Comparison of ENCODE assay signal across 13 cellular contexts in genomic region chr7:97004237-97004930, GRCh38. TPM values are rescaled to one million over a fixed set of nuclear protein-coding genes. Genes with fewer than 3 reads are reported as not detected.
A peak's percentile ranks its signal among the peaks of the same experiment; 100 is the strongest.
DNase-seq lines count a peak whose midpoint lies in the region; ATAC-seq and TF ChIP-seq lines count a peak whose summit lies in the region.
"Had no signal": no experiment of that assay in that cellular context is flagged by ENCODE, and none has a peak within 500 bp of the region (broad histone marks: within the 10 kb centered on the region; RNA-seq: fewer than 3 reads in every experiment).

No MANE protein-coding gene starts in this region.

- H3K4me3 ChIP-seq in neural progenitor cell: no peak overlapping the region

- peaks cover 87% of the 10 kb centered on the region for H4K20me1 ChIP-seq in neural progenitor cell (ENCODE audit: low read depth)

- no peak for TF ChIP-seq CTCF in neural progenitor cell (IDR thresholded peaks at IDR 0.05)

- H2AFZ ChIP-seq in neural progenitor cell (replicated peaks): no peak overlapping the region

- ATAC-seq in effector memory CD8-positive, alpha-beta T cell (replicated peaks): no peak
- no peak for ATAC-seq in stimulated activated naive B cell treated with anti-CD40 and anti-IgM and Interleukin-4, amounts not matched to agents 10 μg/mL and 1 μg/mL and 100 μg/mL, for 72 hours (replicated peaks)
- ATAC-seq: activated T-cell treated with anti-CD3 and anti-CD28 coated beads, Interleukin-2, amount 50 U/mL, for 4 hours; stimulated activated memory B cell treated with anti-CD40 and anti-IgM and Interleukin-4, amounts not matched to agents 10 μg/mL and 1 μg/mL and 100 μg/mL, for 72 hours had no signal

- H3K4me3 Mint-ChIP-seq in activated naive CD4-positive, alpha-beta T cell treated with anti-CD3 and anti-CD28 coated beads, Interleukin-2, amount 10 ng/mL, durations not matched to agents 7 days and 5 days: no peak overlapping the region
- peak overlapping the region; percentile 70 to 82 for H3K4me3 Mint-ChIP-seq in effector memory CD8-positive, alpha-beta T cell
- H3K4me3 Mint-ChIP-seq in stimulated activated naive B cell treated with anti-CD40 and anti-IgM and Interleukin-4, amounts not matched to agents 10 μg/mL and 1 μg/mL and 100 μg/mL, for 72 hours: peak overlapping the region in 1 of 2 donors; percentile 30
- no peak overlapping the region for H3K4me3 Mint-ChIP-seq in neural progenitor cell

- no peak overlapping the region for H3K9ac ChIP-seq in neural progenitor cell

- no peaks in the 10 kb centered on the region for H3K36me3 ChIP-seq in neural progenitor cell

- peaks cover 95% of the 10 kb centered on the region for H3K27me3 Mint-ChIP-seq in activated naive CD4-positive, alpha-beta T cell treated with anti-CD3 and anti-CD28 coated beads, Interleukin-2, amount 10 ng/mL, durations not matched to agents 7 days and 5 days
- H3K27me3 Mint-ChIP-seq in effector memory CD8-positive, alpha-beta T cell: peaks cover 75 to 92% of the 10 kb centered on the region in 2 donors
- H3K27me3 Mint-ChIP-seq in stimulated activated naive B cell treated with anti-CD40 and anti-IgM and Interleukin-4, amounts not matched to agents 10 μg/mL and 1 μg/mL and 100 μg/mL, for 72 hours: peaks cover 66 to 92% of the 10 kb centered on the region in 2 donors
- H3K27me3 Mint-ChIP-seq in neural progenitor cell (ENCODE audit: insufficient read depth, low read depth): peaks cover 88% of the 10 kb centered on the region

- CTCF ChIA-PET in activated naive CD4-positive, alpha-beta T cell treated with anti-CD3 and anti-CD28 coated beads, Interleukin-2, amount 10 ng/mL, durations not matched to agents 7 days and 5 days (lab: Charles Lee): interaction anchor here (0.7 kb wide), 1 partner anchor 209 kb away, joined by 3 read pairs; no protein-coding TSS in a partner anchor

- peaks cover 100% of the 10 kb centered on the region for H3K27me3 ChIP-seq in neural progenitor cell

- H3K4me2 ChIP-seq in neural progenitor cell: no peak overlapping the region

- no peak for DNase-seq in activated naive CD4-positive, alpha-beta T cell treated with anti-CD3 and anti-CD28 coated beads, Interleukin-2, amount 10 ng/mL, durations not matched to agents 7 days and 5 days
- no peak for DNase-seq in activated naive CD4-positive, alpha-beta T cell (lab: John Stamatoyannopoulos, UW)
- DNase-seq in NCI-H526 treated with DMSO at 0.1 percent for 48 hours (lab: John Stamatoyannopoulos, UW): peak; percentile 71
- DNase-seq in effector memory CD8-positive, alpha-beta T cell: no peak
- DNase-seq in stimulated activated naive B cell treated with anti-CD40 and anti-IgM and Interleukin-4, amounts not matched to agents 10 μg/mL and 1 μg/mL and 100 μg/mL, for 72 hours: no peak
- no peak for DNase-seq in neural progenitor cell (ENCODE audit: low spot score)
- DNase-seq in cerebellar cortex (ENCODE audit: low spot score): no peak
- no peak for DNase-seq in GM03348 (ENCODE audit: low spot score)
- DNase-seq: activated T-cell treated with anti-CD3 and anti-CD28 coated beads, Interleukin-2, amount 50 U/mL, for 4 hours; stimulated activated CD4-positive, alpha-beta T cell treated with anti-CD3 and anti-CD28 coated beads, Interleukin-2, amount 100 ng/mL, for 48 hours had no signal

- H3K79me2 ChIP-seq in neural progenitor cell (ENCODE audit: low read depth): no peaks in the 10 kb centered on the region

- H3F3A ChIP-seq in neural progenitor cell (ENCODE audit: low read depth): peaks cover 49% of the 10 kb centered on the region

- H3K27ac ChIP-seq in neural progenitor cell: no peak overlapping the region

- H3K9me3 ChIP-seq in neural progenitor cell (ENCODE audit: low read depth): no peaks in the 10 kb centered on the region

- H3K4me1 Mint-ChIP-seq in activated naive CD4-positive, alpha-beta T cell treated with anti-CD3 and anti-CD28 coated beads, Interleukin-2, amount 10 ng/mL, durations not matched to agents 7 days and 5 days: peaks cover 12% of the 10 kb centered on the region
- peaks cover 5 to 10% of the 10 kb centered on the region in 2 donors for H3K4me1 Mint-ChIP-seq in effector memory CD8-positive, alpha-beta T cell (ENCODE audit: low read depth in 2 of 2)
- peaks cover 13 to 24% of the 10 kb centered on the region in 2 donors for H3K4me1 Mint-ChIP-seq in stimulated activated naive B cell treated with anti-CD40 and anti-IgM and Interleukin-4, amounts not matched to agents 10 μg/mL and 1 μg/mL and 100 μg/mL, for 72 hours
- peaks cover 7% of the 10 kb centered on the region for H3K4me1 Mint-ChIP-seq in neural progenitor cell

- H3K27ac Mint-ChIP-seq in activated naive CD4-positive, alpha-beta T cell treated with anti-CD3 and anti-CD28 coated beads, Interleukin-2, amount 10 ng/mL, durations not matched to agents 7 days and 5 days: peak overlapping the region; percentile 71
- no peak overlapping the region for H3K27ac Mint-ChIP-seq in effector memory CD8-positive, alpha-beta T cell
- peak overlapping the region; percentile 31 for H3K27ac Mint-ChIP-seq in stimulated activated naive B cell treated with anti-CD40 and anti-IgM and Interleukin-4, amounts not matched to agents 10 μg/mL and 1 μg/mL and 100 μg/mL, for 72 hours
- no peak overlapping the region for H3K27ac Mint-ChIP-seq in neural progenitor cell
- H3K27ac Mint-ChIP-seq: stimulated activated memory B cell treated with anti-CD40 and anti-IgM and Interleukin-4, amounts not matched to agents 10 μg/mL and 1 μg/mL and 100 μg/mL, for 72 hours had no signal

- no peaks in the 10 kb centered on the region for H3K9me3 Mint-ChIP-seq in activated naive CD4-positive, alpha-beta T cell treated with anti-CD3 and anti-CD28 coated beads, Interleukin-2, amount 10 ng/mL, durations not matched to agents 7 days and 5 days
- H3K9me3 Mint-ChIP-seq in effector memory CD8-positive, alpha-beta T cell: no peaks in the 10 kb centered on the region
- H3K9me3 Mint-ChIP-seq in stimulated activated naive B cell treated with anti-CD40 and anti-IgM and Interleukin-4, amounts not matched to agents 10 μg/mL and 1 μg/mL and 100 μg/mL, for 72 hours: peaks cover 0 to 3% of the 10 kb centered on the region in 2 donors
- peaks cover 3% of the 10 kb centered on the region for H3K9me3 Mint-ChIP-seq in neural progenitor cell
- H3K9me3 Mint-ChIP-seq: stimulated activated memory B cell treated with anti-CD40 and anti-IgM and Interleukin-4, amounts not matched to agents 10 μg/mL and 1 μg/mL and 100 μg/mL, for 72 hours had no signal

- H3K36me3 Mint-ChIP-seq in activated naive CD4-positive, alpha-beta T cell treated with anti-CD3 and anti-CD28 coated beads, Interleukin-2, amount 10 ng/mL, durations not matched to agents 7 days and 5 days: peaks cover 4% of the 10 kb centered on the region
- no peaks in the 10 kb centered on the region for H3K36me3 Mint-ChIP-seq in effector memory CD8-positive, alpha-beta T cell (ENCODE audit: insufficient read depth)
- H3K36me3 Mint-ChIP-seq in stimulated activated naive B cell treated with anti-CD40 and anti-IgM and Interleukin-4, amounts not matched to agents 10 μg/mL and 1 μg/mL and 100 μg/mL, for 72 hours: peaks cover 0 to 9% of the 10 kb centered on the region in 2 donors
- no peaks in the 10 kb centered on the region for H3K36me3 Mint-ChIP-seq in neural progenitor cell
- H3K36me3 Mint-ChIP-seq: stimulated activated memory B cell treated with anti-CD40 and anti-IgM and Interleukin-4, amounts not matched to agents 10 μg/mL and 1 μg/mL and 100 μg/mL, for 72 hours had no signal

- peaks cover 12% of the 10 kb centered on the region for H3K4me1 ChIP-seq in neural progenitor cell

RNA-seq across cellular contexts. Expression of gene DLX6, which starts 1.0 kb away (rescaled TPM):
- 0.19 TPM in 1 of 2 replicates, not detected in the other for total RNA-seq in neural progenitor cell (ENCODE audit: low replicate concordance)
- total RNA-seq: activated T-cell treated with anti-CD3 and anti-CD28 coated beads, Interleukin-2, amount 50 U/mL, for 4 hours; H7; mononuclear cell had no signal

RNA-seq across cellular contexts. Expression of gene DLX5, which starts 20.2 kb away (rescaled TPM):
- not detected in 2 replicates for total RNA-seq in neural progenitor cell (ENCODE audit: low replicate concordance)
- total RNA-seq: activated T-cell treated with anti-CD3 and anti-CD28 coated beads, Interleukin-2, amount 50 U/mL, for 4 hours; H7; mononuclear cell had no signal

Comparison
In these comparisons a context has a peak if more than half of its experiments do, and no peak if none do; other contexts are left out.
1. H3K27ac Mint-ChIP-seq: peak in activated naive CD4-positive, alpha-beta T cell treated with anti-CD3 and anti-CD28 coated beads, Interleukin-2, amount 10 ng/mL, durations not matched to agents 7 days and 5 days (single experiment) and stimulated activated naive B cell treated with anti-CD40 and anti-IgM and Interleukin-4, amounts not matched to agents 10 μg/mL and 1 μg/mL and 100 μg/mL, for 72 hours (single experiment); none in effector memory CD8-positive, alpha-beta T cell (0 of 2) and neural progenitor cell (single experiment).
2. H3K4me3 Mint-ChIP-seq: peak in effector memory CD8-positive, alpha-beta T cell (2 of 2); none in activated naive CD4-positive, alpha-beta T cell treated with anti-CD3 and anti-CD28 coated beads, Interleukin-2, amount 10 ng/mL, durations not matched to agents 7 days and 5 days (single experiment) and neural progenitor cell (single experiment).